Comparison of ENCODE assay signal across 21 cellular contexts in the genomic region with DNA sequence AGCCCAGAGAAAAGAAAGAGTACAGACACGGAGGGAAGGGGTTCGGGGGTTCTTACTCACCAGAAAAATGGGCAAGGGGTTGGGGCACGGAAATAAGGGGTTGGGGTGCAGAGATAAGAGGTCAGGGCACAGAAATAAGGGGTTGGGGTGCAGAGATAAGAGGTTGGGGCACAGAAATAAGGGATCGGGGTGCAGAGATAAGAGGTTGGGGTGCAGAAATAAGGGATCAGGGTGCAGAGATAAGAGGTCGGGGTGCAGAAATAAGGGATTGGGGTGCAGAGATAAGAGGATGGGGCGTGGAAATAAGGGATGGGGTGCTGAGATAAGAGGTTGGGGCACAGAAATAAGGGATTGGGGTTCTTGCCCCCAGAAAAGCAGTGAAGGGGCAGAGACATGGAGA. TPM values are rescaled to one million over a fixed set of nuclear protein-coding genes. Genes with fewer than 3 reads are reported as not detected.
"Had no signal": no experiment of that assay in that cellular context is flagged by ENCODE, and none has a peak within 500 bp of the region (broad histone marks: within the 10 kb centered on the region; RNA-seq: fewer than 3 reads in every experiment).

No MANE protein-coding gene starts in this region.

RNA-seq across cellular contexts. Expression of a gene that starts 10.2 kb away (rescaled TPM):
- total RNA-seq: activated naive CD4-positive, alpha-beta T cell treated with anti-CD3 and anti-CD28 coated beads for 36 hours; activated naive CD4-positive, alpha-beta T cell treated with anti-CD3 and anti-CD28 coated beads, Interleukin-2, amount 50 U/mL, for 72 hours; activated naive CD8-positive, alpha-beta T cell treated with anti-CD3 and anti-CD28 coated beads for 36 hours; activated naive CD8-positive, alpha-beta T cell treated with anti-CD3 and anti-CD28 coated beads, Interleukin-2, amount 10 ng/mL, durations not matched to agents 7 days and 5 days; activated T-cell treated with anti-CD3 and anti-CD28 coated beads, Interleukin-2, amount 50 U/mL, for 4 hours; activated T-cell treated with anti-CD3 and anti-CD28 coated beads, Interleukin-2, amount 50 U/mL, for 72 hours; activated T-helper 1 cell treated with anti-CD3 and anti-CD28 coated beads, Interleukin-12 subunit alpha, Interleukin-12 subunit beta, Interleukin-2, Interleukin-4 antibody, amounts not matched to agents 30 ng/mL and 10 ng/mL and 1 ng/mL, durations not matched to agents 14 hours and 24 hours and 36 hours; activated T-helper 2 cell treated with anti-CD3 and anti-CD28 coated beads, Interferon-gamma antibody, Interleukin-2, Interleukin-4, amounts not matched to agents 10 μg/mL and 5 μg/mL and 100 μg/mL, durations not matched to agents 14 hours and 24 hours and 36 hours; adrenal gland; aorta; ascending aorta; astrocyte; body of pancreas; breast epithelium; bronchial epithelial cell; cardiac muscle cell; cardiac septum; cerebellum; chondrocyte had no signal
- polyA plus RNA-seq: adipose tissue, adrenal gland, aorta, cardiac muscle cell had no signal

RNA-seq across cellular contexts. Expression of a gene that starts 26.7 kb away (rescaled TPM):
- total RNA-seq: activated naive CD4-positive, alpha-beta T cell treated with anti-CD3 and anti-CD28 coated beads for 36 hours; activated naive CD4-positive, alpha-beta T cell treated with anti-CD3 and anti-CD28 coated beads, Interleukin-2, amount 50 U/mL, for 72 hours; activated naive CD8-positive, alpha-beta T cell treated with anti-CD3 and anti-CD28 coated beads for 36 hours; activated naive CD8-positive, alpha-beta T cell treated with anti-CD3 and anti-CD28 coated beads, Interleukin-2, amount 10 ng/mL, durations not matched to agents 7 days and 5 days; activated T-cell treated with anti-CD3 and anti-CD28 coated beads, Interleukin-2, amount 50 U/mL, for 4 hours; activated T-cell treated with anti-CD3 and anti-CD28 coated beads, Interleukin-2, amount 50 U/mL, for 72 hours; activated T-helper 1 cell treated with anti-CD3 and anti-CD28 coated beads, Interleukin-12 subunit alpha, Interleukin-12 subunit beta, Interleukin-2, Interleukin-4 antibody, amounts not matched to agents 30 ng/mL and 10 ng/mL and 1 ng/mL, durations not matched to agents 14 hours and 24 hours and 36 hours; activated T-helper 17 cell treated with anti-CD3 and anti-CD28 coated beads, Interleukin-2, amount 50 U/mL, for 72 hours; activated T-helper 2 cell treated with anti-CD3 and anti-CD28 coated beads, Interferon-gamma antibody, Interleukin-2, Interleukin-4, amounts not matched to agents 10 μg/mL and 5 μg/mL and 100 μg/mL, durations not matched to agents 14 hours and 24 hours and 36 hours; adrenal gland; aorta; ascending aorta; astrocyte; body of pancreas; breast epithelium; bronchial epithelial cell; cardiac muscle cell; cardiac septum; cerebellum; chondrocyte had no signal
- polyA plus RNA-seq: adipose tissue, adrenal gland, aorta, cardiac muscle cell had no signal

RNA-seq across cellular contexts. Expression of a gene that starts 35.7 kb away (rescaled TPM):
- total RNA-seq: activated naive CD4-positive, alpha-beta T cell treated with anti-CD3 and anti-CD28 coated beads for 36 hours; activated naive CD4-positive, alpha-beta T cell treated with anti-CD3 and anti-CD28 coated beads, Interleukin-2, amount 50 U/mL, for 72 hours; activated naive CD8-positive, alpha-beta T cell treated with anti-CD3 and anti-CD28 coated beads for 36 hours; activated naive CD8-positive, alpha-beta T cell treated with anti-CD3 and anti-CD28 coated beads, Interleukin-2, amount 10 ng/mL, durations not matched to agents 7 days and 5 days; activated T-cell treated with anti-CD3 and anti-CD28 coated beads, Interleukin-2, amount 50 U/mL, for 4 hours; activated T-cell treated with anti-CD3 and anti-CD28 coated beads, Interleukin-2, amount 50 U/mL, for 72 hours; activated T-helper 1 cell treated with anti-CD3 and anti-CD28 coated beads, Interleukin-12 subunit alpha, Interleukin-12 subunit beta, Interleukin-2, Interleukin-4 antibody, amounts not matched to agents 30 ng/mL and 10 ng/mL and 1 ng/mL, durations not matched to agents 14 hours and 24 hours and 36 hours; activated T-helper 17 cell treated with anti-CD3 and anti-CD28 coated beads, Interleukin-2, amount 50 U/mL, for 72 hours; activated T-helper 2 cell treated with anti-CD3 and anti-CD28 coated beads, Interferon-gamma antibody, Interleukin-2, Interleukin-4, amounts not matched to agents 10 μg/mL and 5 μg/mL and 100 μg/mL, durations not matched to agents 14 hours and 24 hours and 36 hours; adrenal gland; aorta; ascending aorta; astrocyte; body of pancreas; breast epithelium; bronchial epithelial cell; cardiac muscle cell; cardiac septum; cerebellum; chondrocyte had no signal
- polyA plus RNA-seq: adipose tissue, adrenal gland, aorta, cardiac muscle cell had no signal
